7 cellular contexts compared by ENCODE assay signal in genomic region chr20:58651548-58651822, GRCh38. TPM values are rescaled to one million over a fixed set of nuclear protein-coding genes. Genes with fewer than 3 reads are reported as not detected.
DNase-seq lines count a peak whose midpoint lies in the region; ATAC-seq, FAIRE-seq and TF ChIP-seq lines count a peak whose summit lies in the region.

No MANE protein-coding gene starts in this region.

- no peak for FAIRE-seq in pancreas (lab: Jason Lieb, UNC)

- H2AFZ ChIP-seq in fibroblast of lung (ENCODE audit: low read length): no peak overlapping the region

- no peaks in the 10 kb centered on the region for H3K9me3 ChIP-seq in SJCRH30 (replicated peaks)
- H3K9me3 ChIP-seq in fibroblast of lung (ENCODE audit: control insufficient read depth, insufficient read depth, low read depth, low read length): no peaks in the 10 kb centered on the region
- no peaks in the 10 kb centered on the region for H3K9me3 ChIP-seq in pancreas

- DNase-seq in SJCRH30: no peak
- no peak for DNase-seq in fibroblast of lung (ENCODE audit: low read depth in 2 of 2)
- DNase-seq in pancreas: no peak
- no peak for DNase-seq in superior temporal gyrus (ENCODE audit: extremely low spot score)
- no peak for DNase-seq in NK-92 (lab: John Stamatoyannopoulos, UW; ENCODE audit: unreplicated experiment)
- no peak for DNase-seq in foreskin melanocyte

- WGBS in pancreas, 2 donors: 1% methylated on average over 10 to 11 of the region's 11 CpGs

- peak overlapping the region; percentile 71 for H3K4me2 ChIP-seq in fibroblast of lung (ENCODE audit: extremely low read depth, insufficient read depth, low read length)

- peak; percentile 1 for ATAC-seq in HG03439 (IDR thresholded peaks at IDR 0.05; ENCODE audit: unreplicated experiment)
- ATAC-seq in pancreas: no peak

- peak overlapping the region; percentile 73 for H3K27ac ChIP-seq in SJCRH30
- H3K27ac ChIP-seq in fibroblast of lung (ENCODE audit: insufficient read depth, low read length): peak overlapping the region; percentile 91
- peak overlapping the region; percentile 81 to 96 (median 88) for H3K27ac ChIP-seq in pancreas

- H3K9ac ChIP-seq in fibroblast of lung (ENCODE audit: insufficient read depth, low read length): peak overlapping the region; percentile 87

- H3K4me1 ChIP-seq in SJCRH30 (no peaks in the 10 kb centered on the region; the same call in none of the 2 replicates), fibroblast of lung (ENCODE audit: control insufficient read depth, extremely low read depth, insufficient read depth, low read length) (no peaks in the 10 kb centered on the region), pancreas (peaks cover 17 to 32% (median 27%) of the 10 kb centered on the region in 3 donors)

- no peaks in the 10 kb centered on the region for H4K20me1 ChIP-seq in fibroblast of lung (ENCODE audit: control insufficient read depth, extremely low read depth, insufficient read depth, low read length)

- peak overlapping the region; percentile 92 for H3K4me3 ChIP-seq in SJCRH30
- H3K4me3 ChIP-seq in fibroblast of lung (replicated peaks in 1 of 4; ENCODE audit: control extremely low read depth in 1 of 4, insufficient read depth in 1 of 4, low read depth in 3 of 4, low read length in 4 of 4): peak overlapping the region; percentile 66 to 100 (median 83)
- H3K4me3 ChIP-seq in pancreas: peak overlapping the region; percentile 77 to 99 (median 90)

- intact Hi-C loops in pancreas (cut with DNase I): no loop called here

- peaks cover 51% of the 10 kb centered on the region for H3K79me2 ChIP-seq in fibroblast of lung (ENCODE audit: control insufficient read depth, insufficient read depth, low read length)

- TF ChIP-seq CTCF in fibroblast of lung (conservative IDR thresholded peaks at IDR 0.05 in 1 of 2, IDR thresholded peaks at IDR 0.05 in 1 of 2; ENCODE audit: low read depth in 1 of 2, low read length in 2 of 2) (no peak), pancreas (IDR thresholded peaks at IDR 0.05) (no peak)

- H3K27me3 ChIP-seq in SJCRH30: no peaks in the 10 kb centered on the region
- no peaks in the 10 kb centered on the region for H3K27me3 ChIP-seq in fibroblast of lung (ENCODE audit: control insufficient read depth, insufficient read depth, low read length)
- H3K27me3 ChIP-seq in pancreas: no peaks in the 10 kb centered on the region

- peaks cover 8% of the 10 kb centered on the region; the same call in 1 of the 2 replicates for H3K36me3 ChIP-seq in SJCRH30
- no peaks in the 10 kb centered on the region for H3K36me3 ChIP-seq in fibroblast of lung (ENCODE audit: control insufficient read depth, insufficient read depth, low read length)
- H3K36me3 ChIP-seq in pancreas: no peaks in the 10 kb centered on the region

RNA-seq across cellular contexts. Expression of gene STX16, which starts 0.4 kb away (rescaled TPM):
- 28.4 and 38.0 TPM in 2 replicates for total RNA-seq in SJCRH30 (2014; rRNA removed; shearing (Covaris generic))
- total RNA-seq in fibroblast of lung: 46.0 and 64.9 TPM in 2 replicates
- 35.1 and 39.3 TPM in 2 replicates for polyA plus RNA-seq in fibroblast of lung
- polyA plus RNA-seq in fibroblast of lung (2012): 25.1 and 26.9 TPM in 2 replicates
- polyA minus RNA-seq in fibroblast of lung (ENCODE audit: low replicate concordance): 7.7 and 32.4 TPM in 2 replicates
- total RNA-seq in pancreas: 10 to 100 TPM; 17.9 to 33.4 (median 20.9) TPM
- polyA plus RNA-seq in pancreas: 10 to 100 TPM; 58.5 to 67.0 TPM

RNA-seq across cellular contexts. Expression of gene NPEPL1, which starts 41.1 kb away (rescaled TPM):
- 3.9 and 6.3 TPM in 2 replicates for total RNA-seq in SJCRH30 (2014; rRNA removed; shearing (Covaris generic))
- total RNA-seq in fibroblast of lung: 18.7 and 24.6 TPM in 2 replicates
- polyA plus RNA-seq in fibroblast of lung: 2.9 and 3.7 TPM in 2 replicates
- polyA plus RNA-seq in fibroblast of lung (2012): 11.2 and 15.5 TPM in 2 replicates
- polyA minus RNA-seq in fibroblast of lung (ENCODE audit: low replicate concordance): 2.6 and 19.7 TPM in 2 replicates
- total RNA-seq in pancreas: 10 to 100 TPM; 12.4 to 18.1 (median 17.3) TPM
- 10 to 100 TPM; 73.8 to 77.8 TPM for polyA plus RNA-seq in pancreas
